Comparison of ENCODE assay signal across 22 cellular contexts in genomic region chr12:5170894-5171293, GRCh38.
"Had no signal": no experiment of that assay in that cellular context is flagged by ENCODE, and none has a peak within 500 bp of the region (broad histone marks: within the 10 kb centered on the region; RNA-seq: fewer than 3 reads in every experiment).

No MANE protein-coding gene starts in this region.

- H3K4me3 Mint-ChIP-seq: activated CD4-positive, alpha-beta memory T cell treated with anti-CD3 and anti-CD28 coated beads, Interleukin-2, amount 10 ng/mL, durations not matched to agents 7 days and 5 days; activated naive CD4-positive, alpha-beta T cell treated with anti-CD3 and anti-CD28 coated beads, Interleukin-2, amount 50 U/mL, for 24 hours; activated T-cell treated with anti-CD3 and anti-CD28 coated beads, Interleukin-2, amount 50 U/mL, for 24 hours; central memory CD8-positive, alpha-beta T cell; immature natural killer cell had no signal

- H3K4me1 ChIP-seq: body of pancreas, pancreas had no signal

- H3K4me1 Mint-ChIP-seq: activated CD4-positive, alpha-beta memory T cell treated with anti-CD3 and anti-CD28 coated beads, Interleukin-2, amount 10 ng/mL, durations not matched to agents 7 days and 5 days; activated naive CD4-positive, alpha-beta T cell treated with anti-CD3 and anti-CD28 coated beads, Interleukin-2, amount 50 U/mL, for 24 hours; central memory CD8-positive, alpha-beta T cell; immature natural killer cell; naive thymus-derived CD4-positive, alpha-beta T cell had no signal

- H3K36me3 ChIP-seq: pancreas, WERI-Rb-1 had no signal

- H3K27me3 Mint-ChIP-seq: activated CD4-positive, alpha-beta memory T cell treated with anti-CD3 and anti-CD28 coated beads, Interleukin-2, amount 10 ng/mL, durations not matched to agents 7 days and 5 days had no signal

- DNase-seq: activated CD4-positive, alpha-beta memory T cell treated with anti-CD3 and anti-CD28 coated beads, Interleukin-2, amount 10 ng/mL, durations not matched to agents 7 days and 5 days; activated effector memory CD4-positive, alpha-beta T cell treated with Interleukin-2 at 50 U/mL for 16 hours; activated T-cell treated with anti-CD3 and anti-CD28 coated beads, Interleukin-2, amount 50 U/mL, for 24 hours; body of pancreas; cortex of kidney; effector CD4-positive, alpha-beta T cell; esophagus squamous epithelium; glutamatergic neuron; immature natural killer cell; midbrain; naive thymus-derived CD4-positive, alpha-beta T cell; pancreas; stimulated activated CD4-positive, alpha-beta T cell treated with anti-CD3 and anti-CD28 coated beads, Interleukin-4, amount 100 ng/mL, for 4 hours; stimulated activated CD8-positive, alpha-beta memory T cell treated with anti-CD3 and anti-CD28 coated beads, Interleukin-4, amount 100 ng/mL, for 48 hours; stimulated activated naive CD4-positive, alpha-beta T cell treated with Interleukin-2 at 50 U/mL for 16 hours; T-helper 1 cell; trophoblast cell; WERI-Rb-1 had no signal

- H3K9me3 Mint-ChIP-seq: activated CD4-positive, alpha-beta memory T cell treated with anti-CD3 and anti-CD28 coated beads, Interleukin-2, amount 10 ng/mL, durations not matched to agents 7 days and 5 days; activated naive CD4-positive, alpha-beta T cell treated with anti-CD3 and anti-CD28 coated beads, Interleukin-2, amount 50 U/mL, for 24 hours; activated T-cell treated with anti-CD3 and anti-CD28 coated beads, Interleukin-2, amount 50 U/mL, for 24 hours had no signal

- H3K36me3 Mint-ChIP-seq: activated naive CD4-positive, alpha-beta T cell treated with anti-CD3 and anti-CD28 coated beads, Interleukin-2, amount 50 U/mL, for 24 hours; immature natural killer cell; naive thymus-derived CD4-positive, alpha-beta T cell had no signal

- H3K9me3 ChIP-seq: body of pancreas, esophagus squamous epithelium, pancreas had no signal

- H3K27ac Mint-ChIP-seq: activated CD4-positive, alpha-beta memory T cell treated with anti-CD3 and anti-CD28 coated beads, Interleukin-2, amount 10 ng/mL, durations not matched to agents 7 days and 5 days; activated naive CD4-positive, alpha-beta T cell treated with anti-CD3 and anti-CD28 coated beads, Interleukin-2, amount 50 U/mL, for 24 hours; activated T-cell treated with anti-CD3 and anti-CD28 coated beads, Interleukin-2, amount 50 U/mL, for 24 hours; immature natural killer cell; naive thymus-derived CD4-positive, alpha-beta T cell had no signal

- H3K4me3 ChIP-seq: body of pancreas, esophagus squamous epithelium, lung, pancreas, skin epidermis had no signal

- H3K27me3 ChIP-seq: body of pancreas had no signal

- ATAC-seq: body of pancreas; naive thymus-derived CD4-positive, alpha-beta T cell; pancreas had no signal

- H3K27ac ChIP-seq: body of pancreas, esophagus squamous epithelium, pancreas, skin epidermis, WERI-Rb-1 had no signal
